Comparison of ENCODE assay signal across 8 cellular contexts in genomic region chr12:123713398-123714301, GRCh38. TPM values are rescaled to one million over a fixed set of nuclear protein-coding genes. Genes with fewer than 3 reads are reported as not detected.
DNase-seq lines count a peak whose midpoint lies in the region; ATAC-seq and TF ChIP-seq lines count a peak whose summit lies in the region.

No MANE protein-coding gene starts in this region.

- H3K79me2 ChIP-seq in GM23248 (ENCODE audit: insufficient read depth) (peaks cover 52% of the 10 kb centered on the region), fibroblast of lung (ENCODE audit: control insufficient read depth, insufficient read depth, low read length) (peaks cover 15% of the 10 kb centered on the region)

- H3K27ac ChIP-seq in CD4-positive, alpha-beta T cell (ENCODE audit: low read depth, low read length): no peak overlapping the region
- H3K27ac ChIP-seq in GM23248: no peak overlapping the region; the same call in 1 of the 2 replicates
- H3K27ac ChIP-seq in WERI-Rb-1: no peak overlapping the region
- no peak overlapping the region for H3K27ac ChIP-seq in fibroblast of lung (ENCODE audit: insufficient read depth, low read length)
- no peak overlapping the region for H3K27ac ChIP-seq in rectal smooth muscle tissue (ENCODE audit: low read depth, low read length)

- peaks cover 21% of the 10 kb centered on the region; the same call in 1 of the 2 replicates for H3F3A ChIP-seq in GM23248 (ENCODE audit: insufficient read depth)

- intact Hi-C loops in CD4-positive, alpha-beta T cell (cut with DNase I, micrococcal nuclease): loop anchor here in 1 of 2 experiments (2.0 to 10.0 kb wide), 3 partner anchors 43 to 349 kb away; partner anchors contain the start of genes SBNO1, TCTN2 and TMED2

- POLR2A ChIA-PET in CD4-positive, alpha-beta T cell (lab: Charles Lee): interaction anchor here (0.7 to 2.8 kb wide), 8 partner anchors 12 to 481 kb away, joined by 3 to 14 read pairs (median 4); partner anchors contain the start of genes MPHOSPH9, MTRFR, TCTN2 and TMED2

- TF ChIP-seq CTCF in CD4-positive, alpha-beta T cell (IDR thresholded peaks at IDR 0.05): no peak
- TF ChIP-seq CTCF in WERI-Rb-1 (IDR thresholded peaks at IDR 0.05; ENCODE audit: low read depth, low read length): no peak
- TF ChIP-seq CTCF in fibroblast of lung (conservative IDR thresholded peaks at IDR 0.05 in 1 of 2, IDR thresholded peaks at IDR 0.05 in 1 of 2; ENCODE audit: low read depth in 1 of 2, low read length in 2 of 2): no peak

- no peaks in the 10 kb centered on the region for H3K9me2 ChIP-seq in GM23248 (ENCODE audit: insufficient read depth)

- H3K4me3 ChIP-seq in GM23248 (peak overlapping the region; percentile 90), WERI-Rb-1 (ENCODE audit: low read depth, low read length) (peak overlapping the region; percentile 90), fibroblast of lung (replicated peaks in 1 of 4; ENCODE audit: control extremely low read depth in 1 of 4, insufficient read depth in 1 of 4, low read depth in 3 of 4, low read length in 4 of 4) (peak overlapping the region; percentile 69 to 86 (median 82)), rectal smooth muscle tissue (ENCODE audit: low read length) (peak overlapping the region; percentile 88)

- no peaks in the 10 kb centered on the region for H3K27me3 Mint-ChIP-seq in CD4-positive, alpha-beta T cell

- peaks cover 38% of the 10 kb centered on the region for H3K4me1 Mint-ChIP-seq in CD4-positive, alpha-beta T cell (ENCODE audit: low read depth)

- WGBS in GM23248 (ENCODE audit: low coverage in 1 of 2, low lambda C conversion rate in 2 of 2, missing lambda C conversion rate in 2 of 2), 2 experiments: 66% methylated on average over 13 of the region's 13 CpGs

- H3K27ac Mint-ChIP-seq in CD4-positive, alpha-beta T cell: peak overlapping the region; percentile 62

- no peaks in the 10 kb centered on the region for H3K27me3 ChIP-seq in CD4-positive, alpha-beta T cell (ENCODE audit: control insufficient read depth, insufficient read depth, low read length)
- H3K27me3 ChIP-seq in GM23248 (replicated peaks; ENCODE audit: insufficient read depth): no peaks in the 10 kb centered on the region
- no peaks in the 10 kb centered on the region for H3K27me3 ChIP-seq in WERI-Rb-1 (ENCODE audit: insufficient read depth, low read depth, severe bottlenecking)
- H3K27me3 ChIP-seq in fibroblast of lung (ENCODE audit: control insufficient read depth, insufficient read depth, low read length): no peaks in the 10 kb centered on the region
- no peaks in the 10 kb centered on the region for H3K27me3 ChIP-seq in rectal smooth muscle tissue (ENCODE audit: control insufficient read depth, insufficient read depth, low read length)

- CTCF ChIA-PET in CD4-positive, alpha-beta T cell (lab: Charles Lee): interaction anchor here (1.3 to 1.5 kb wide), 2 partner anchors 12 to 13 kb away, joined by 3 to 4 read pairs; no protein-coding TSS in a partner anchor

- H3K36me3 Mint-ChIP-seq in CD4-positive, alpha-beta T cell (ENCODE audit: low read depth): peaks cover 11% of the 10 kb centered on the region

- H3K4me1 ChIP-seq in GM23248 (ENCODE audit: insufficient read depth): peaks cover 13% of the 10 kb centered on the region; the same call in 1 of the 2 replicates
- no peaks in the 10 kb centered on the region for H3K4me1 ChIP-seq in fibroblast of lung (ENCODE audit: control insufficient read depth, extremely low read depth, insufficient read depth, low read length)
- peaks cover 5% of the 10 kb centered on the region for H3K4me1 ChIP-seq in rectal smooth muscle tissue (ENCODE audit: control insufficient read depth, insufficient read depth, low read length)

- H3K9ac ChIP-seq in GM23248 (peak overlapping the region; percentile 87), fibroblast of lung (ENCODE audit: insufficient read depth, low read length) (no peak overlapping the region), rectal smooth muscle tissue (ENCODE audit: low read length) (no peak overlapping the region)

- in situ Hi-C loops in GM23248 (cut with MboI): no loop called here

- no peaks in the 10 kb centered on the region for H3K36me3 ChIP-seq in GM23248 (ENCODE audit: low read depth)
- 0 out of 2 replicates have a peak, but pooled peaks cover 4% of the 10 kb centered on the region for H3K36me3 ChIP-seq in WERI-Rb-1
- no peaks in the 10 kb centered on the region for H3K36me3 ChIP-seq in fibroblast of lung (ENCODE audit: control insufficient read depth, insufficient read depth, low read length)
- H3K36me3 ChIP-seq in rectal smooth muscle tissue (ENCODE audit: control insufficient read depth, insufficient read depth, low read length): no peaks in the 10 kb centered on the region

- no peak for DNase-seq in CD4-positive, alpha-beta T cell
- peak; percentile 48 for DNase-seq in GM23248
- DNase-seq in WERI-Rb-1: peak; percentile 9
- DNase-seq in fibroblast of lung (ENCODE audit: low read depth in 2 of 2): peak in 1 of 2 donors; percentile 21
- DNase-seq in cerebellar nuclear complex (lab: John Stamatoyannopoulos, UW): no peak

- H3K9me3 ChIP-seq in CD4-positive, alpha-beta T cell (ENCODE audit: control insufficient read depth, low read length): no peaks in the 10 kb centered on the region
- H3K9me3 ChIP-seq in GM23248 (ENCODE audit: low read depth) (no peaks in the 10 kb centered on the region), WERI-Rb-1 (ENCODE audit: severe bottlenecking) (no peaks in the 10 kb centered on the region), fibroblast of lung (ENCODE audit: control insufficient read depth, insufficient read depth, low read depth, low read length) (no peaks in the 10 kb centered on the region)

- ATAC-seq in CD4-positive, alpha-beta T cell (ENCODE audit: poor library complexity): no peak
- no peak for ATAC-seq in HG02981 (IDR thresholded peaks at IDR 0.05; ENCODE audit: unreplicated experiment)
- ATAC-seq in GM19351 (IDR thresholded peaks at IDR 0.05; ENCODE audit: unreplicated experiment): no peak

- H3K4me2 ChIP-seq in GM23248 (ENCODE audit: unreplicated experiment) (peak overlapping the region; percentile 91), fibroblast of lung (ENCODE audit: extremely low read depth, insufficient read depth, low read length) (peak overlapping the region; percentile 89)

- no peaks in the 10 kb centered on the region for H3K9me3 Mint-ChIP-seq in CD4-positive, alpha-beta T cell

- H4K20me1 ChIP-seq in GM23248 (ENCODE audit: insufficient read depth): no peaks in the 10 kb centered on the region
- H4K20me1 ChIP-seq in fibroblast of lung (ENCODE audit: control insufficient read depth, extremely low read depth, insufficient read depth, low read length): no peaks in the 10 kb centered on the region

- peak overlapping the region; percentile 85 for H3K4me3 Mint-ChIP-seq in CD4-positive, alpha-beta T cell

- H2AFZ ChIP-seq in GM23248 (peak overlapping the region; percentile 82), fibroblast of lung (ENCODE audit: low read length) (no peak overlapping the region)

RNA-seq across cellular contexts. Expression of gene ATP6V0A2, which starts 1.5 kb away (rescaled TPM):
- 10 to 100 TPM; 25.3 to 26.6 TPM for total RNA-seq in CD4-positive, alpha-beta T cell
- 22.3 and 30.2 TPM in 2 replicates for total RNA-seq in GM23248 (2014; rRNA removed; shearing (Covaris generic))
- polyA plus RNA-seq in GM23248 (2016; fragmentation: Nextera tagmentation; extraction: Ambion mirVana) (12.9 and 13.3 TPM in 2 replicates), fibroblast of lung (21.7 and 25.3 TPM in 2 replicates)
- 16.3 and 22.1 TPM in 2 replicates for total RNA-seq in fibroblast of lung
- 12.5 and 14.3 TPM in 2 replicates for polyA plus RNA-seq in fibroblast of lung (2012)
- polyA minus RNA-seq in fibroblast of lung (ENCODE audit: low replicate concordance): 37.0 and 49.7 TPM in 2 replicates

RNA-seq across cellular contexts. Expression of gene TCTN2, which starts 42.7 kb away (rescaled TPM):
- total RNA-seq in CD4-positive, alpha-beta T cell: 1 to 10 TPM; 3.2 to 3.5 TPM
- total RNA-seq in GM23248 (2014; rRNA removed; shearing (Covaris generic)): 9.3 and 13.3 TPM in 2 replicates
- polyA plus RNA-seq in GM23248 (2016; fragmentation: Nextera tagmentation; extraction: Ambion mirVana) (4.4 and 5.0 TPM in 2 replicates), fibroblast of lung (11.6 and 14.8 TPM in 2 replicates)
- 6.7 and 7.9 TPM in 2 replicates for total RNA-seq in fibroblast of lung
- 7.9 and 9.7 TPM in 2 replicates for polyA plus RNA-seq in fibroblast of lung (2012)
- polyA minus RNA-seq in fibroblast of lung (ENCODE audit: low replicate concordance): 13.4 and 15.1 TPM in 2 replicates

RNA-seq across cellular contexts. Expression of gene DNAH10, which starts 48.5 kb away (rescaled TPM):
- total RNA-seq in CD4-positive, alpha-beta T cell: under 1 TPM; 0.16 to 0.17 TPM
- 0.11 and 0.13 TPM in 2 replicates for total RNA-seq in GM23248 (2014; rRNA removed; shearing (Covaris generic))
- polyA plus RNA-seq in GM23248 (2016; fragmentation: Nextera tagmentation; extraction: Ambion mirVana): 0.32 and 0.44 TPM in 2 replicates
- 0.26 and 0.33 TPM in 2 replicates for total RNA-seq in fibroblast of lung
- 0.06 and 0.12 TPM in 2 replicates for polyA plus RNA-seq in fibroblast of lung
- 0.06 and 0.26 TPM in 2 replicates for polyA plus RNA-seq in fibroblast of lung (2012)
- polyA minus RNA-seq in fibroblast of lung (ENCODE audit: low replicate concordance): 1.3 and 2.2 TPM in 2 replicates

Comparison
In these comparisons a context has a peak if more than half of its experiments do, and no peak if none do; other contexts are left out.
1. DNase-seq: peak in GM23248 (single experiment) and WERI-Rb-1 (single experiment); none in CD4-positive, alpha-beta T cell (0 of 10) and cerebellar nuclear complex (0 of 2).
2. Peak in every context shown above with its lines, with median percentiles within 50 percentile points of each other: H3K4me3 ChIP-seq.